In the genomic region with DNA sequence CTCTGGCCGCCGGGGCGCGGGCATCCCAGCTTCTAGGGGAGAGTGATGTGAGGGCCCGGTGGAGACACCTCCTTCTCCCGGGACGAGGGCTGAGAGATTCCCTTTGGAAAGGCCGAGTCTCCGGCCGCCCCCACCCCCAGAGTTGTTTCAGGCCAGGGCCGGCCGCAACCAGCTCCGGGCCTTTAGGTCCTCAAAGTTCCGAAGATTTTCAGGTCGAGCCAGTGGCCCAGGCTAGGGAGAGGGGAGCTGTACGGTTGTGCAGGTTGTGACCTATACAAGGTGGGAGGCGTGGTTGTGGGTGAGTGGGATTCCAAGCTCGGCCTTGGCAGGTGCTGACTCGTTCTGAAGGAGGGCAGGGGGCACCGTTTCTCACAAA, we compare ENCODE assay signal across 10 cellular contexts. TPM values are rescaled to one million over a fixed set of nuclear protein-coding genes. Genes with fewer than 3 reads are reported as not detected.
DNase-seq lines count a peak whose midpoint lies in the region; ATAC-seq and TF ChIP-seq lines count a peak whose summit lies in the region.
"Had no signal": no experiment of that assay in that cellular context is flagged by ENCODE, and none has a peak within 500 bp of the region (broad histone marks: within the 10 kb centered on the region; RNA-seq: fewer than 3 reads in every experiment).

No MANE protein-coding gene starts in this region.

- H3K27ac ChIP-seq in AG04450 (ENCODE audit: low read depth, low read length) (peak overlapping the region; percentile 11), osteoblast (ENCODE audit: low read depth, low read length) (no peak overlapping the region)
- no peak overlapping the region for H3K27ac ChIP-seq in naive thymus-derived CD4-positive, alpha-beta T cell (ENCODE audit: low read depth, low read length)

- intact Hi-C loops in naive thymus-derived CD4-positive, alpha-beta T cell (cut with micrococcal nuclease), result no loop called here

- H3K27me3 Mint-ChIP-seq in glutamatergic neuron (ENCODE audit: unreplicated experiment), result peaks cover 24% of the 10 kb centered on the region
- H3K27me3 Mint-ChIP-seq in naive thymus-derived CD4-positive, alpha-beta T cell, result peaks cover 44 to 63% (median 47%) of the 10 kb centered on the region in 5 donors

- H3K27me3 ChIP-seq in AG04450 (ENCODE audit: control insufficient read depth, insufficient read depth, low read length) (peaks cover 13% of the 10 kb centered on the region), NT2/D1 (ENCODE audit: insufficient read depth, insufficient read length) (peaks cover 28% of the 10 kb centered on the region), osteoblast (ENCODE audit: insufficient read depth, low read length) (peaks cover 22% of the 10 kb centered on the region)
- H3K27me3 ChIP-seq in naive thymus-derived CD4-positive, alpha-beta T cell (ENCODE audit: control insufficient read depth in 2 of 2, insufficient read depth in 2 of 2, low read length in 2 of 2), result peaks cover 0 to 29% of the 10 kb centered on the region in 2 donors
- H3K27me3 ChIP-seq: MG63 had no signal

- peak overlapping the region; percentile 96 for H3K9ac ChIP-seq in NT2/D1 (ENCODE audit: insufficient read length, low read depth)

- no peak overlapping the region for H2AFZ ChIP-seq in osteoblast (ENCODE audit: low read length)

- H3K4me2 ChIP-seq in osteoblast (ENCODE audit: insufficient read depth, low read length), result peak overlapping the region; percentile 86

- H4K20me1 ChIP-seq in osteoblast (ENCODE audit: insufficient read depth, low read length), result no peaks in the 10 kb centered on the region

- H3K4me1 Mint-ChIP-seq in glutamatergic neuron (ENCODE audit: low read depth, unreplicated experiment), result peaks cover 68% of the 10 kb centered on the region
- peaks cover 6 to 23% (median 16%) of the 10 kb centered on the region in 7 donors for H3K4me1 Mint-ChIP-seq in naive thymus-derived CD4-positive, alpha-beta T cell

- H3K79me2 ChIP-seq in osteoblast (ENCODE audit: insufficient read depth, low read length), result no peaks in the 10 kb centered on the region

- H3K4me3 Mint-ChIP-seq in glutamatergic neuron (ENCODE audit: unreplicated experiment), result peak overlapping the region; percentile 63
- peak overlapping the region in 4 of 10 donors; percentile 17 to 58 (median 29) for H3K4me3 Mint-ChIP-seq in naive thymus-derived CD4-positive, alpha-beta T cell

- H3K4me1 ChIP-seq in NT2/D1 (ENCODE audit: insufficient read depth, insufficient read length) (peaks cover 45% of the 10 kb centered on the region), osteoblast (ENCODE audit: insufficient read depth, low read length) (peaks cover 5% of the 10 kb centered on the region)
- H3K4me1 ChIP-seq in naive thymus-derived CD4-positive, alpha-beta T cell (ENCODE audit: control insufficient read depth in 2 of 2, insufficient read depth in 2 of 2, low read length in 2 of 2), result no peaks in the 10 kb centered on the region

- no peaks in the 10 kb centered on the region for H3K36me3 Mint-ChIP-seq in glutamatergic neuron (ENCODE audit: unreplicated experiment)
- no peaks in the 10 kb centered on the region for H3K36me3 Mint-ChIP-seq in naive thymus-derived CD4-positive, alpha-beta T cell

- DNase-seq in AG04450 (ENCODE audit: low read depth, low spot score) (no peak), NT2/D1 (ENCODE audit: low read depth, low spot score) (no peak), glutamatergic neuron (peak; percentile 24), osteoblast (ENCODE audit: insufficient read length, low spot score, missing footprints) (no peak), NCI-H345 treated with DMSO at 0.1 percent for 48 hours (lab: John Stamatoyannopoulos, UW; ENCODE audit: unreplicated experiment) (no peak), ecto neural progenitor cell (ENCODE audit: low spot score) (no peak)
- no peak for DNase-seq in naive thymus-derived CD4-positive, alpha-beta T cell
- DNase-seq: CD4-positive, alpha-beta T cell; MG63 had no signal

- ATAC-seq in naive thymus-derived CD4-positive, alpha-beta T cell, result no peak
- no peak for ATAC-seq in GM21447 (IDR thresholded peaks at IDR 0.05; ENCODE audit: unreplicated experiment)

- H3K36me3 ChIP-seq in NT2/D1 (ENCODE audit: insufficient read depth, insufficient read length, low read length), result no peaks in the 10 kb centered on the region
- H3K36me3 ChIP-seq in osteoblast (ENCODE audit: insufficient read depth, low read length), result no peaks in the 10 kb centered on the region
- no peaks in the 10 kb centered on the region for H3K36me3 ChIP-seq in naive thymus-derived CD4-positive, alpha-beta T cell (ENCODE audit: control insufficient read depth in 2 of 3, insufficient read depth in 3 of 3, low read length in 3 of 3)
- H3K36me3 ChIP-seq: MG63 had no signal

- peaks cover 16% of the 10 kb centered on the region for H3K9me3 Mint-ChIP-seq in glutamatergic neuron (ENCODE audit: unreplicated experiment)
- no peaks in the 10 kb centered on the region for H3K9me3 Mint-ChIP-seq in naive thymus-derived CD4-positive, alpha-beta T cell
- H3K9me3 Mint-ChIP-seq: CD4-positive, alpha-beta T cell had no signal

- TF ChIP-seq CTCF in AG04450 (IDR thresholded peaks at IDR 0.05; ENCODE audit: low read depth, low read length) (no peak), glutamatergic neuron (IDR thresholded peaks at IDR 0.05; ENCODE audit: partially characterized antibody, unreplicated experiment) (no peak), osteoblast (IDR thresholded peaks at IDR 0.05; ENCODE audit: extremely low read depth, low read depth, low read length) (no peak)

- H3K4me3 ChIP-seq in AG04450 (ENCODE audit: low read depth, low read length), result no peak overlapping the region
- H3K4me3 ChIP-seq in NT2/D1 (ENCODE audit: insufficient read length, low read depth), result peak overlapping the region; percentile 70
- peak overlapping the region; percentile 73 for H3K4me3 ChIP-seq in osteoblast (ENCODE audit: insufficient read depth, low read length)
- no peak overlapping the region for H3K4me3 ChIP-seq in naive thymus-derived CD4-positive, alpha-beta T cell (ENCODE audit: low read length)
- H3K4me3 ChIP-seq: MG63 had no signal

- H3K9me3 ChIP-seq in AG04450 (ENCODE audit: control insufficient read depth, insufficient read depth, low read length) (no peaks in the 10 kb centered on the region; the same call in 1 of the 2 replicates), NT2/D1 (ENCODE audit: insufficient read depth, low read length) (no peaks in the 10 kb centered on the region), osteoblast (ENCODE audit: low read depth, low read length) (no peaks in the 10 kb centered on the region)
- no peaks in the 10 kb centered on the region for H3K9me3 ChIP-seq in naive thymus-derived CD4-positive, alpha-beta T cell (ENCODE audit: control insufficient read depth in 2 of 3, low read length in 3 of 3)
- H3K9me3 ChIP-seq: MG63 had no signal

- POLR2A ChIA-PET in AG04450 (lab: Yijun Ruan, JAX), result interaction anchor here (0.6 to 1.0 kb wide), 3 partner anchors 141 to 433 kb away, joined by 3 to 4 read pairs (median 3); no protein-coding TSS in a partner anchor
- POLR2A ChIA-PET in naive thymus-derived CD4-positive, alpha-beta T cell (lab: Charles Lee), result no interaction called here

- CTCF ChIA-PET in AG04450 (lab: Charles Lee), result interaction anchor here (0.6 to 1.2 kb wide), 3 partner anchors 156 to 449 kb away, joined by 3 to 5 read pairs (median 4); no protein-coding TSS in a partner anchor
- CTCF ChIA-PET in naive thymus-derived CD4-positive, alpha-beta T cell (lab: Charles Lee), result interaction anchor here (0.6 to 1.2 kb wide), 3 partner anchors 9 to 49 kb away, joined by 3 to 5 read pairs (median 4); a partner anchor contains a TSS

- H3K27ac Mint-ChIP-seq in glutamatergic neuron (ENCODE audit: unreplicated experiment), result peak overlapping the region; percentile 82
- H3K27ac Mint-ChIP-seq in naive thymus-derived CD4-positive, alpha-beta T cell, result no peak overlapping the region
- H3K27ac Mint-ChIP-seq: CD4-positive, alpha-beta T cell had no signal

RNA-seq across cellular contexts. Expression of a gene that starts 18.4 kb away (rescaled TPM):
- polyA plus RNA-seq in AG04450 (2011; rRNA removed), result not detected in 2 replicates
- polyA minus RNA-seq in AG04450 (2011; rRNA and poly(A)+ RNA removed), result 0.09 TPM in 1 of 2 replicates, not detected in the other
- not detected for total RNA-seq in glutamatergic neuron (ENCODE audit: unreplicated experiment)
- not detected in 2 replicates for total RNA-seq in osteoblast
- not detected for total RNA-seq in naive thymus-derived CD4-positive, alpha-beta T cell
- not detected for polyA plus RNA-seq in naive thymus-derived CD4-positive, alpha-beta T cell
- total RNA-seq: CD4-positive, alpha-beta T cell had no signal

RNA-seq across cellular contexts. Expression of a gene that starts 21.0 kb away (rescaled TPM):
- polyA plus RNA-seq in AG04450 (2011; rRNA removed), result 0.22 and 0.26 TPM in 2 replicates
- 0.74 and 1.3 TPM in 2 replicates for polyA minus RNA-seq in AG04450 (2011; rRNA and poly(A)+ RNA removed)
- total RNA-seq in glutamatergic neuron (ENCODE audit: unreplicated experiment), result 107 TPM
- total RNA-seq in osteoblast, result 0.29 and 0.36 TPM in 2 replicates
- 1 to 10 TPM in 4 of 5 experiments, under 1 TPM in 1; 0.22 to 2.1 (median 1.5) TPM for total RNA-seq in naive thymus-derived CD4-positive, alpha-beta T cell
- under 1 TPM in 1 of 2 donors, not detected in 1; 0.07 TPM for polyA plus RNA-seq in naive thymus-derived CD4-positive, alpha-beta T cell

RNA-seq across cellular contexts. Expression of a gene that starts 37.8 kb away (rescaled TPM):
- 11.1 and 13.4 TPM in 2 replicates for polyA plus RNA-seq in AG04450 (2011; rRNA removed)
- polyA minus RNA-seq in AG04450 (2011; rRNA and poly(A)+ RNA removed), result 22.7 and 24.7 TPM in 2 replicates
- total RNA-seq in glutamatergic neuron (ENCODE audit: unreplicated experiment), result 0.39 TPM
- 9.8 and 11.5 TPM in 2 replicates for total RNA-seq in osteoblast
- total RNA-seq in naive thymus-derived CD4-positive, alpha-beta T cell, result under 1 TPM in 2 of 5 experiments, not detected in 3; 0.64 to 0.70 TPM
- not detected for polyA plus RNA-seq in naive thymus-derived CD4-positive, alpha-beta T cell
- total RNA-seq: CD4-positive, alpha-beta T cell had no signal

Comparison
In these comparisons a context has a peak if more than half of its experiments do, and no peak if none do; other contexts are left out.
1. H3K4me3 ChIP-seq: peak in NT2/D1 (single experiment) and osteoblast (single experiment); none in AG04450 (single experiment) and naive thymus-derived CD4-positive, alpha-beta T cell (single experiment).
2. RNA of a gene that starts 21.0 kb away (total RNA-seq): 107 TPM in glutamatergic neuron (single experiment); 0.22 to 2.1 TPM in naive thymus-derived CD4-positive, alpha-beta T cell and 0.29 to 0.36 TPM in osteoblast; every median in the first group is over 10 times any median in the second.